Comparison of ENCODE assay signal across 11 cellular contexts in the genomic region with DNA sequence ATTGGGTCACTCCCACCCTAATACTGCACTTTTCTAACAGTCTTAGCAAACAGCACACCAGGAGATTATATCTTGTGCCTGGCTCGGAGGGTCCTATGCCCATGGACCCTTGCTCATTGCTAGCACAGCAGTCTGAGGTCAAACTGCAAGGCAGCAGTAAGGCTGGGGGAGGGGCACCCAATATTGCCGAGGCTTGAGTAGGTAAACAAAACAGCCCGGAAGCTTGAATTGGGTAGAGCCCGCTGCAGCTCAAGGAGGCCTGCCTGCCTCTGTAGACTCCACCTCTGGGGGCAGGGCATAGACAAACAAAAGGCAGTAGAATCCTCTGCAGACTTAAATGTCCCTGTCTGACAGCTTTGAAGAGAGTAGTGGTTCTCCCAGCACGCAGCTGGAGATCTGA. TPM values are rescaled to one million over a fixed set of nuclear protein-coding genes. Genes with fewer than 3 reads are reported as not detected.
DNase-seq lines count a peak whose midpoint lies in the region; TF ChIP-seq lines count a peak whose summit lies in the region.
"Not testable (repeated sequence)": the region's sequence is repeated elsewhere in the genome, so short reads cannot be mapped to it uniquely, and the experiment has no call there.
"Had no signal": no experiment of that assay in that cellular context is flagged by ENCODE, and none has a peak within 500 bp of the region (broad histone marks: within the 10 kb centered on the region; RNA-seq: fewer than 3 reads in every experiment).

No MANE protein-coding gene starts in this region.

- H3K14ac ChIP-seq in H9 (ENCODE audit: insufficient read depth, low read length) = not testable (repeated sequence)

- H3K4me3 ChIP-seq in Caco-2 (ENCODE audit: low read depth, low read length); endodermal cell (ENCODE audit: low read length); neural progenitor cell: not testable (repeated sequence)

- DNase-seq in Caco-2 (peak in 1 of 2 experiments; percentile 24), DMS53 treated with DMSO at 0.1 percent for 48 hours (lab: John Stamatoyannopoulos, UW; ENCODE audit: unreplicated experiment) (peak; percentile 33), H9 (peak; percentile 67), NCI-H748 (lab: John Stamatoyannopoulos, UW; ENCODE audit: unreplicated experiment) (peak; percentile 71), RPMI8226 (peak; percentile 9), endodermal cell (peak; percentile 57), neural progenitor cell (ENCODE audit: low spot score) (peak; percentile 11)

- H3K9me3 Mint-ChIP-seq in Caco-2 (ENCODE audit: unreplicated experiment) = peaks cover 20% of the 10 kb centered on the region
- peaks cover 59 to 77% of the 10 kb centered on the region in 2 experiments for H3K9me3 Mint-ChIP-seq in H9
- peaks cover 50% of the 10 kb centered on the region for H3K9me3 Mint-ChIP-seq in endodermal cell
- peaks cover 16% of the 10 kb centered on the region for H3K9me3 Mint-ChIP-seq in neural progenitor cell

- not testable (repeated sequence) for H3K4me1 Mint-ChIP-seq in Caco-2 (ENCODE audit: low read depth, unreplicated experiment); H9; endodermal cell; neural progenitor cell

- H4K8ac ChIP-seq in H9 (replicated peaks; ENCODE audit: insufficient read length, low read depth, low read length) = not testable (repeated sequence)

- H3K27ac ChIP-seq in H9 (ENCODE audit: insufficient read length, low read depth, low read length); endodermal cell (ENCODE audit: low read depth, low read length); neural progenitor cell: not testable (repeated sequence)

- not testable (repeated sequence) for H2BK12ac ChIP-seq in H9 (ENCODE audit: insufficient read length, low read depth, low read length)

- not testable (repeated sequence) for H3K79me1 ChIP-seq in H9 (ENCODE audit: insufficient read depth, low read depth, low read length, poor library complexity, severe bottlenecking)

- H3K23ac ChIP-seq in H9 (ENCODE audit: insufficient read length, low read depth, low read length) = not testable (repeated sequence)

- H2BK20ac ChIP-seq in H9 (ENCODE audit: low read depth, low read length, poor library complexity, severe bottlenecking) = not testable (repeated sequence)

- H2AK5ac ChIP-seq in H9 (ENCODE audit: insufficient read length, low read length) = not testable (repeated sequence)

- H2BK120ac ChIP-seq in H9 (ENCODE audit: low read depth, low read length, poor library complexity, severe bottlenecking) = not testable (repeated sequence)

- H3K4me1 ChIP-seq in Caco-2; H9 (ENCODE audit: insufficient read depth, low read length); endodermal cell (ENCODE audit: control insufficient read depth, insufficient read depth, low read length); neural progenitor cell: not testable (repeated sequence)

- not testable (repeated sequence) for H3K4me2 ChIP-seq in H9 (ENCODE audit: insufficient read depth, insufficient read length, low read length); neural progenitor cell

- CTCF ChIA-PET in Caco-2 (lab: Charles Lee) = not testable (repeated sequence)

- not testable (repeated sequence) for H2BK5ac ChIP-seq in H9 (ENCODE audit: insufficient read length, low read length)

- H3K23me2 ChIP-seq in H9 (ENCODE audit: insufficient read length, low read depth, low read length, poor library complexity, severe bottlenecking) = not testable (repeated sequence)

- H3K27me3 Mint-ChIP-seq in Caco-2 (ENCODE audit: insufficient read depth, unreplicated experiment); H9 (ENCODE audit: low read depth); endodermal cell (ENCODE audit: insufficient read depth); neural progenitor cell (ENCODE audit: insufficient read depth, low read depth): not testable (repeated sequence)

- not testable (repeated sequence) for H3F3A ChIP-seq in neural progenitor cell (ENCODE audit: low read depth)

- not testable (repeated sequence) for H3K4ac ChIP-seq in H9 (ENCODE audit: low read depth, low read length)

- H3K36me3 Mint-ChIP-seq in Caco-2 (ENCODE audit: insufficient read depth, unreplicated experiment); endodermal cell (ENCODE audit: low read depth); neural progenitor cell: not testable (repeated sequence)
- peaks cover 11 to 21% (median 11%) of the 10 kb centered on the region in 3 experiments for H3K36me3 Mint-ChIP-seq in H9 (ENCODE audit: insufficient read depth in 1 of 3, low read depth in 3 of 3)

- not testable (repeated sequence) for H3K79me2 ChIP-seq in H9 (ENCODE audit: insufficient read depth, low read length); neural progenitor cell (ENCODE audit: low read depth)

- not testable (repeated sequence) for H3K9me3 ChIP-seq in Caco-2; H9 (ENCODE audit: control insufficient read depth, low read depth, low read length); neural progenitor cell (ENCODE audit: low read depth)
- H3K9me3 ChIP-seq in endodermal cell (ENCODE audit: control insufficient read depth, low read length) = peaks cover 22% of the 10 kb centered on the region

- intact Hi-C loops in Caco-2 (cut with micrococcal nuclease; ENCODE audit: unreplicated experiment) = not testable (repeated sequence)

- not testable (repeated sequence) for H3T11ph ChIP-seq in H9 (ENCODE audit: low read length)

- not testable (repeated sequence) for H4K91ac ChIP-seq in H9 (ENCODE audit: insufficient read length, low read depth, low read length)

- H4K20me1 ChIP-seq in H9 (ENCODE audit: control insufficient read depth, insufficient read depth, insufficient read length); neural progenitor cell (ENCODE audit: low read depth): not testable (repeated sequence)

- H3K36me3 ChIP-seq in Caco-2 (ENCODE audit: control insufficient read depth, insufficient read depth, low read length); endodermal cell (ENCODE audit: control insufficient read depth, insufficient read depth, low read length); neural progenitor cell: not testable (repeated sequence)

- H3K27ac Mint-ChIP-seq in Caco-2 (ENCODE audit: unreplicated experiment); H9; endodermal cell; neural progenitor cell: not testable (repeated sequence)

- not testable (repeated sequence) for BruUV-seq in Caco-2 (replicated peaks; lab: Mats Ljungman, UMichigan)

- not testable (repeated sequence) for H3K27me3 ChIP-seq in Caco-2 (replicated peaks; ENCODE audit: control insufficient read depth, insufficient read depth, low read length); H9 (ENCODE audit: insufficient read depth, low read length); endodermal cell (ENCODE audit: control insufficient read depth, insufficient read depth, low read length, poor library complexity, severe bottlenecking); neural progenitor cell

- not testable (repeated sequence) for H3K56ac ChIP-seq in H9 (ENCODE audit: insufficient read length, low read depth, low read length)

- not testable (repeated sequence) for H3K9ac ChIP-seq in H9 (ENCODE audit: extremely low read depth, insufficient read length, low read length); endodermal cell (ENCODE audit: extremely low read depth, low read length, poor library complexity, severe bottlenecking); neural progenitor cell

- not testable (repeated sequence) for TF ChIP-seq CTCF in Caco-2 (IDR thresholded peaks at IDR 0.05; ENCODE audit: insufficient read depth in 1 of 2, low read depth in 1 of 2, low read length in 1 of 2, severe bottlenecking in 1 of 2, unreplicated experiment in 1 of 2); H9 (conservative IDR thresholded peaks at IDR 0.05); endodermal cell (conservative IDR thresholded peaks at IDR 0.05); neural progenitor cell (IDR thresholded peaks at IDR 0.05)

- not testable (repeated sequence) for H3K18ac ChIP-seq in H9 (ENCODE audit: insufficient read length, low read depth, low read length)

- H3K4me3 Mint-ChIP-seq in Caco-2 (ENCODE audit: unreplicated experiment) = peak overlapping the region; percentile 19
- not testable (repeated sequence) for H3K4me3 Mint-ChIP-seq in H9, endodermal cell, neural progenitor cell

- not testable (repeated sequence) for H2BK15ac ChIP-seq in H9 (ENCODE audit: low read depth, low read length)

- no CpG with 5 or more reads among the region's 5 CpGs for WGBS in H9 (ENCODE audit: extremely low coverage, insufficient read length, low lambda C conversion rate)
- WGBS in endodermal cell (ENCODE audit: insufficient coverage in 1 of 2, insufficient read length in 1 of 2), 2 experiments = 75 to 84% methylated on average over 5 of the region's 5 CpGs

- H2AFZ ChIP-seq in H9 (ENCODE audit: low read length) = not testable (repeated sequence)
- peak overlapping the region; percentile 26 for H2AFZ ChIP-seq in neural progenitor cell (replicated peaks)

- H4K5ac ChIP-seq in H9 (ENCODE audit: insufficient read length, low read depth, low read length) = not testable (repeated sequence)

- POLR2A ChIA-PET in Caco-2 (lab: Charles Lee) = not testable (repeated sequence)

RNA-seq across cellular contexts. Expression of a gene that starts 14.3 kb away (rescaled TPM):
- total RNA-seq in Caco-2 (2022) = not detected in 2 replicates
- total RNA-seq in H9 (2021) = not detected in 2 replicates
- not detected for total RNA-seq in endodermal cell
- polyA plus RNA-seq in endodermal cell (2013, experiment 1 of 2) = not detected
- polyA plus RNA-seq in endodermal cell (2013, experiment 2 of 2) = not detected
- total RNA-seq in neural progenitor cell (ENCODE audit: low replicate concordance) = not detected in 2 replicates
- total RNA-seq: CD4-positive, alpha-beta T cell; Daoy had no signal
- polyA plus RNA-seq: A549, BJ had no signal

RNA-seq across cellular contexts. Expression of a gene that starts 32.3 kb away (rescaled TPM):
- not detected in 2 replicates for total RNA-seq in Caco-2 (2022)
- total RNA-seq in H9 (2021) = not detected in 2 replicates
- not detected for total RNA-seq in endodermal cell
- not detected for polyA plus RNA-seq in endodermal cell (2013, experiment 1 of 2)
- not detected for polyA plus RNA-seq in endodermal cell (2013, experiment 2 of 2)
- total RNA-seq in neural progenitor cell (ENCODE audit: low replicate concordance) = not detected in 2 replicates
- total RNA-seq: CD4-positive, alpha-beta T cell; Daoy had no signal
- polyA plus RNA-seq: A549, BJ had no signal

RNA-seq across cellular contexts. Expression of a gene that starts 43.3 kb away (rescaled TPM):
- total RNA-seq in Caco-2 (2022) = not detected in 2 replicates
- not detected in 2 replicates for total RNA-seq in H9 (2021)
- not detected for total RNA-seq in endodermal cell
- polyA plus RNA-seq in endodermal cell (2013, experiment 1 of 2) = not detected
- polyA plus RNA-seq in endodermal cell (2013, experiment 2 of 2) = not detected
- not detected in 2 replicates for total RNA-seq in neural progenitor cell (ENCODE audit: low replicate concordance)
- total RNA-seq: CD4-positive, alpha-beta T cell; Daoy had no signal
- polyA plus RNA-seq: A549, BJ had no signal

RNA-seq across cellular contexts. Expression of a gene that starts 54.2 kb away (rescaled TPM):
- total RNA-seq in Caco-2 (2022) (not detected in 2 replicates), H9 (2021) (not detected in 2 replicates), endodermal cell (not detected), neural progenitor cell (ENCODE audit: low replicate concordance) (not detected in 2 replicates)
- polyA plus RNA-seq in endodermal cell (2013, experiment 1 of 2) = not detected
- not detected for polyA plus RNA-seq in endodermal cell (2013, experiment 2 of 2)
- total RNA-seq: CD4-positive, alpha-beta T cell; Daoy had no signal
- polyA plus RNA-seq: A549, BJ had no signal

RNA-seq across cellular contexts. Expression of a gene that starts 59.6 kb away (rescaled TPM):
- total RNA-seq in Caco-2 (2022) = not detected in 2 replicates
- not detected in 2 replicates for total RNA-seq in H9 (2021)
- total RNA-seq in endodermal cell = not detected
- polyA plus RNA-seq in endodermal cell (2013, experiment 1 of 2) = not detected
- not detected for polyA plus RNA-seq in endodermal cell (2013, experiment 2 of 2)
- total RNA-seq in neural progenitor cell (ENCODE audit: low replicate concordance) = not detected in 2 replicates
- total RNA-seq: CD4-positive, alpha-beta T cell; Daoy had no signal
- polyA plus RNA-seq: A549, BJ had no signal
